8 cellular contexts compared by ENCODE assay signal in the genomic region with DNA sequence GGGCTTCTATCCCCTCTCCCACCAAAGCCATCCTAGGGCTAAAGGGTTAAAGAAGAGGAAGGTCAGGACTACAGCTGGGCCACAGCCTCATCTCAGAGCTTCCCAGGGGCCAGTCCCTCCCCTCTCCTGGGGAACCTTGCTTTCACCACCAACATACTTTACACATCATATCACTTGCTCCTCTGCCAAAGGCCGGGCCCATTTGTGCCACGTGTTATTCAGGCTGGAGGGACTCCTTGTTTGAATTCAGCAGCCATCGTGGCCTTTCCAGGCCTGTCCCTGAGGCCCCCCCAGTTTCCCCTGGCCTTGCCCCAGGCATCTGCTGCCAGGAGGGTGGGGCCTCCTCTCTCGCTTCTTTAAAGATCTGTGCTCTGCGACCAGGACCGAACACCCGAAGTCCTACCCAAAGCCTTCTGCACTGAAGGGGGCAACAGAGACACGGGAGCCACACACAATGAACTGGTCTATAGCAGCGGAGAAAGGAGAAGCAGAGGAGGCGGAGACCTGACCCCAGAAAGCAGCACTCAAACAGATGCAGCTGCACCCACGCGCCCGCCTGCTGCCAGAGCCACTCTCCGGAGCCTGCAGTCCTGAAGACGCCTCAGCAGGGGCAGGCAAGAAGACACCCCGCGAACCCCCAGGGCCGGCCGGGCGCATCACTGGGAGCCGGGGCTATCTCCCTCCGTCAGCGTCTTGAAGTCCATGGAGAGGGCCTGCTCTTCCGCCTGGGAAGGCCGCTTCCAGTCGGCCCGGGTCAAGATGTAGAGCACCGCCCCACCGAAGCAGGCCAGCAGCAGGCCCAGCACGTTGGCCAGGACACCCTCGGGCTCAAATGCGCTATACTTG. TPM values are rescaled to one million over a fixed set of nuclear protein-coding genes. Genes with fewer than 3 reads are reported as not detected.
DNase-seq lines count a peak whose midpoint lies in the region; ATAC-seq and TF ChIP-seq lines count a peak whose summit lies in the region.

No MANE protein-coding gene starts in this region.

- H3K4me1 Mint-ChIP-seq in activated T-cell treated with anti-CD3 and anti-CD28 coated beads, Interleukin-2, amount 50 U/mL, for 4 hours (ENCODE audit: low read depth) = peaks cover 28% of the 10 kb centered on the region

- no peaks in the 10 kb centered on the region for H3K9me3 Mint-ChIP-seq in activated T-cell treated with anti-CD3 and anti-CD28 coated beads, Interleukin-2, amount 50 U/mL, for 4 hours

- intact Hi-C loops in adrenal gland (cut with DNase I) = no loop called here
- intact Hi-C loops in testis (cut with DNase I; ENCODE audit: low total_unique reads) = loop anchor here (10.0 kb wide), 1 partner anchor 111 kb away; no protein-coding TSS in a partner anchor

- H3K4me1 ChIP-seq in HUES6 (ENCODE audit: control insufficient read depth, insufficient read depth, low read length) (peaks cover 29% of the 10 kb centered on the region; the same call in 1 of the 2 replicates), adrenal gland (replicated peaks in 1 of 2) (peaks cover 31 to 49% of the 10 kb centered on the region in 2 donors), testis (peaks cover 40% of the 10 kb centered on the region)

- WGBS in adrenal gland, 4 donors = 53 to 73% (median 57%) methylated on average over 16 to 32 of the region's 32 CpGs
- 57 to 66% methylated on average over 10 to 32 of the region's 32 CpGs for WGBS in testis, 2 donors

- no peaks in the 10 kb centered on the region for H3K27me3 ChIP-seq in HUES6 (ENCODE audit: control insufficient read depth, insufficient read depth, low read length)
- no peaks in the 10 kb centered on the region for H3K27me3 ChIP-seq in adrenal gland
- H3K27me3 ChIP-seq in testis = no peaks in the 10 kb centered on the region

- ATAC-seq in GM18873 (IDR thresholded peaks at IDR 0.05; ENCODE audit: low FRiP score, unreplicated experiment) = no peak
- no peak for ATAC-seq in HG03280 (IDR thresholded peaks at IDR 0.05; ENCODE audit: unreplicated experiment)
- no peak for ATAC-seq in activated T-cell treated with anti-CD3 and anti-CD28 coated beads, Interleukin-2, amount 50 U/mL, for 4 hours

- peak overlapping the region; percentile 7 for H3K9ac ChIP-seq in HUES6 (ENCODE audit: low read length)

- no peaks in the 10 kb centered on the region for H3K27me3 Mint-ChIP-seq in activated T-cell treated with anti-CD3 and anti-CD28 coated beads, Interleukin-2, amount 50 U/mL, for 4 hours (ENCODE audit: low read depth)

- no peaks in the 10 kb centered on the region for H3K9me3 ChIP-seq in HUES6 (ENCODE audit: control insufficient read depth, insufficient read depth, low read depth, low read length)
- no peaks in the 10 kb centered on the region for H3K9me3 ChIP-seq in adrenal gland (replicated peaks in 1 of 3)
- no peaks in the 10 kb centered on the region for H3K9me3 ChIP-seq in testis

- H3K27ac ChIP-seq in HUES6 (ENCODE audit: low read depth, low read length) (no peak overlapping the region), adrenal gland (peak overlapping the region in 3 of 5 donors; percentile 13 to 79 (median 76)), testis (peak overlapping the region in 1 of 2 donors; percentile 23)

- H3K36me3 ChIP-seq in HUES6 (ENCODE audit: control insufficient read depth, insufficient read depth, low read length) (peaks cover 5% of the 10 kb centered on the region; the same call in 1 of the 2 replicates), adrenal gland (replicated peaks in 1 of 2) (no peaks in the 10 kb centered on the region), testis (ENCODE audit: low read depth, missing control alignments) (no peaks in the 10 kb centered on the region)

- H3K4me3 ChIP-seq in HUES6 (ENCODE audit: low read depth, low read length) (no peak overlapping the region), adrenal gland (no peak overlapping the region), testis (no peak overlapping the region)

- TF ChIP-seq CTCF in adrenal gland (IDR thresholded peaks at IDR 0.05) (no peak), testis (IDR thresholded peaks at IDR 0.05) (no peak)

- no peak overlapping the region for H3K4me3 Mint-ChIP-seq in activated T-cell treated with anti-CD3 and anti-CD28 coated beads, Interleukin-2, amount 50 U/mL, for 4 hours

- H3K36me3 Mint-ChIP-seq in activated T-cell treated with anti-CD3 and anti-CD28 coated beads, Interleukin-2, amount 50 U/mL, for 4 hours (ENCODE audit: insufficient read depth) = peaks cover 2% of the 10 kb centered on the region

- TF ChIP-seq POLR2A in adrenal gland (IDR thresholded peaks at IDR 0.05) (no peak), testis (IDR thresholded peaks at IDR 0.05) (no peak)

- peak; percentile 66 to 94 (median 83) for DNase-seq in adrenal gland
- peak; percentile 88 for DNase-seq in hepatic stellate cell (ENCODE audit: low spot score)
- DNase-seq in testis = peak; percentile 72
- no peak for DNase-seq in activated T-cell treated with anti-CD3 and anti-CD28 coated beads, Interleukin-2, amount 50 U/mL, for 4 hours
- no peak for DNase-seq in activated T-cell treated with anti-CD3 and anti-CD28 coated beads, Interleukin-2, amount 50 U/mL, for 1 hour

RNA-seq across cellular contexts. Expression of a gene that starts 12.1 kb away (rescaled TPM):
- total RNA-seq in adrenal gland (100 to 1,000 TPM in 2 of 8 donors, 10 to 100 TPM in 6; 38.7 to 195 (median 68.4) TPM), testis (10 to 100 TPM; 17.6 to 19.7 TPM)
- polyA plus RNA-seq in adrenal gland (100 to 1,000 TPM in 2 of 3 donors, 10 to 100 TPM in 1; 38.8 to 116 (median 113) TPM), testis (ENCODE audit: insufficient read depth, low read depth, low replicate concordance) (20.7 TPM)
- 1 to 10 TPM; 6.4 to 9.9 (median 8.8) TPM for total RNA-seq in activated T-cell treated with anti-CD3 and anti-CD28 coated beads, Interleukin-2, amount 50 U/mL, for 4 hours

RNA-seq across cellular contexts. Expression of a gene that starts 42.9 kb away (rescaled TPM):
- total RNA-seq in adrenal gland (10 to 100 TPM in 6 of 8 donors, 1 to 10 TPM in 2; 3.3 to 49.7 (median 12.2) TPM), testis (100 to 1,000 TPM in 1 of 2 donors, 10 to 100 TPM in 1; 87.8 to 174 TPM)
- polyA plus RNA-seq in adrenal gland (10 to 100 TPM in 2 of 3 donors, 1 to 10 TPM in 1; 7.7 to 34.0 (median 16.1) TPM), testis (ENCODE audit: insufficient read depth, low read depth, low replicate concordance) (216 TPM)
- total RNA-seq in activated T-cell treated with anti-CD3 and anti-CD28 coated beads, Interleukin-2, amount 50 U/mL, for 4 hours = under 1 TPM; 0.10 to 0.32 (median 0.24) TPM

Comparison
In these comparisons a context has a peak if more than half of its experiments do, and no peak if none do; other contexts are left out.
1. DNase-seq: peak in adrenal gland (7 of 7), hepatic stellate cell (single experiment) and testis (single experiment); none in activated T-cell treated with anti-CD3 and anti-CD28 coated beads, Interleukin-2, amount 50 U/mL, for 4 hours (single experiment) and activated T-cell treated with anti-CD3 and anti-CD28 coated beads, Interleukin-2, amount 50 U/mL, for 1 hour (single experiment).